In genomic region chr12:56221233-56221756, GRCh38 we compare ENCODE assay signal across 8 cellular contexts. TPM values are rescaled to one million over a fixed set of nuclear protein-coding genes. Genes with fewer than 3 reads are reported as not detected.
A peak's percentile ranks its signal among the peaks of the same experiment; 100 is the strongest.
DNase-seq lines count a peak whose midpoint lies in the region; ATAC-seq and TF ChIP-seq lines count a peak whose summit lies in the region.

No MANE protein-coding gene starts in this region.

- peak; percentile 15 for ATAC-seq in GM19463 (IDR thresholded peaks at IDR 0.05; ENCODE audit: unreplicated experiment)
- peak; percentile 12 for ATAC-seq in activated naive CD8-positive, alpha-beta T cell treated with anti-CD3 and anti-CD28 coated beads, Interleukin-2, amount 50 U/mL, for 24 hours

- peak overlapping the region; percentile 86 for H3K4me3 ChIP-seq in HUES64 (ENCODE audit: low read length)
- peak overlapping the region; percentile 69 for H3K4me3 ChIP-seq in cardiac muscle cell
- H3K4me3 ChIP-seq in trophoblast cell (ENCODE audit: low read depth, low read length), result peak overlapping the region; percentile 79

- peak overlapping the region; percentile 97 for H3K27ac Mint-ChIP-seq in activated naive CD8-positive, alpha-beta T cell treated with anti-CD3 and anti-CD28 coated beads, Interleukin-2, amount 50 U/mL, for 24 hours

- peaks cover 13% of the 10 kb centered on the region for H3K4me1 ChIP-seq in HUES64 (ENCODE audit: insufficient read depth, low read length)
- peaks cover 12% of the 10 kb centered on the region for H3K4me1 ChIP-seq in cardiac muscle cell (ENCODE audit: low read depth)
- peaks cover 2 to 19% of the 10 kb centered on the region in 2 experiments for H3K4me1 ChIP-seq in trophoblast cell (ENCODE audit: control insufficient read depth in 1 of 2, insufficient read depth in 2 of 2, low read length in 2 of 2)

- H4K8ac ChIP-seq in trophoblast cell (ENCODE audit: low read depth, low read length), result peak overlapping the region; percentile 59

- H3K27ac ChIP-seq in HUES64 (ENCODE audit: low read depth, low read length), result peak overlapping the region; percentile 99
- H3K27ac ChIP-seq in cardiac muscle cell, result peak overlapping the region; percentile 98
- peak overlapping the region; percentile 90 for H3K27ac ChIP-seq in trophoblast cell (ENCODE audit: low read depth, low read length)

- peak overlapping the region; percentile 32 for H2AFZ ChIP-seq in trophoblast cell (ENCODE audit: insufficient read depth, low read length, poor library complexity)

- H3K79me2 ChIP-seq in trophoblast cell (ENCODE audit: control insufficient read depth, insufficient read depth, low read length, poor library complexity), result peaks cover 7% of the 10 kb centered on the region

- DNase-seq in Daoy (ENCODE audit: low read depth) (peak; percentile 65), cardiac muscle cell (ENCODE audit: low read depth in 1 of 2, low spot score in 1 of 2) (peak; percentile 88 to 91), trophoblast cell (peak; percentile 34 to 67), activated gamma-delta T cell (lab: John Stamatoyannopoulos, UW) (no peak)
- no peak for DNase-seq in activated naive CD8-positive, alpha-beta T cell treated with anti-CD3 and anti-CD28 coated beads, Interleukin-2, amount 50 U/mL, for 24 hours
- no peak for DNase-seq in stimulated activated CD8-positive, alpha-beta memory T cell treated with anti-CD3 and anti-CD28 coated beads, Interleukin-4, amount 100 ng/mL, for 48 hours

- H3K18ac ChIP-seq in trophoblast cell (ENCODE audit: low read length), result peak overlapping the region; percentile 67

- H3K9me3 Mint-ChIP-seq in activated naive CD8-positive, alpha-beta T cell treated with anti-CD3 and anti-CD28 coated beads, Interleukin-2, amount 50 U/mL, for 24 hours, result no peaks in the 10 kb centered on the region

- H3K9ac ChIP-seq in HUES64 (ENCODE audit: low read depth, low read length) (peak overlapping the region; percentile 84), trophoblast cell (ENCODE audit: low read length) (peak overlapping the region; percentile 79)

- peak overlapping the region; percentile 28 for H4K91ac ChIP-seq in trophoblast cell (ENCODE audit: low read depth, low read length)

- H2BK120ac ChIP-seq in trophoblast cell (ENCODE audit: insufficient read depth, low read length, poor library complexity), result peak overlapping the region; percentile 9

- TF ChIP-seq CTCF in cardiac muscle cell (IDR thresholded peaks at IDR 0.05; ENCODE audit: low read depth, low read length), result no peak

- peak overlapping the region; percentile 38 for H4K12ac ChIP-seq in trophoblast cell (ENCODE audit: low read depth, low read length)

- H3K36me3 Mint-ChIP-seq in activated naive CD8-positive, alpha-beta T cell treated with anti-CD3 and anti-CD28 coated beads, Interleukin-2, amount 50 U/mL, for 24 hours (ENCODE audit: low read depth), result peaks cover 4% of the 10 kb centered on the region

- peak overlapping the region; percentile 95 for H3K4me3 Mint-ChIP-seq in activated naive CD8-positive, alpha-beta T cell treated with anti-CD3 and anti-CD28 coated beads, Interleukin-2, amount 50 U/mL, for 24 hours

- H3K79me1 ChIP-seq in trophoblast cell (ENCODE audit: low read length), result peaks cover 15% of the 10 kb centered on the region

- no peaks in the 10 kb centered on the region for H3K9me3 ChIP-seq in HUES64 (ENCODE audit: insufficient read depth, low read depth, low read length)
- H3K9me3 ChIP-seq in cardiac muscle cell (ENCODE audit: low read depth), result no peaks in the 10 kb centered on the region
- H3K9me3 ChIP-seq in trophoblast cell (ENCODE audit: insufficient read depth, low read depth, low read length), result peaks cover 3% of the 10 kb centered on the region

- WGBS in HUES64, result 0% methylated on average over 21 of the region's 21 CpGs
- no CpG with 5 or more reads among the region's 21 CpGs for WGBS in trophoblast cell (ENCODE audit: extremely low coverage, insufficient coverage, insufficient read length)

- H2AK5ac ChIP-seq in trophoblast cell (ENCODE audit: low read length), result no peak overlapping the region

- peak overlapping the region; percentile 69 for H3K14ac ChIP-seq in trophoblast cell (ENCODE audit: low read length)

- H3K27me3 Mint-ChIP-seq in activated naive CD8-positive, alpha-beta T cell treated with anti-CD3 and anti-CD28 coated beads, Interleukin-2, amount 50 U/mL, for 24 hours, result no peaks in the 10 kb centered on the region

- H3K23ac ChIP-seq in trophoblast cell (ENCODE audit: low read length), result no peak overlapping the region

- no peak overlapping the region for H2BK12ac ChIP-seq in trophoblast cell (ENCODE audit: low read length)

- peaks cover 47% of the 10 kb centered on the region for H3K4me1 Mint-ChIP-seq in activated naive CD8-positive, alpha-beta T cell treated with anti-CD3 and anti-CD28 coated beads, Interleukin-2, amount 50 U/mL, for 24 hours

- peak overlapping the region; percentile 94 for H3K4me2 ChIP-seq in trophoblast cell (ENCODE audit: low read length)

- H3K36me3 ChIP-seq in HUES64 (ENCODE audit: insufficient read depth, low read length), result peaks cover 7% of the 10 kb centered on the region
- peaks cover under 1% of the 10 kb centered on the region for H3K36me3 ChIP-seq in cardiac muscle cell
- peaks cover 3 to 7% of the 10 kb centered on the region in 2 experiments for H3K36me3 ChIP-seq in trophoblast cell (ENCODE audit: control insufficient read depth in 1 of 2, insufficient read depth in 2 of 2, low read length in 2 of 2)

- peak overlapping the region; percentile 31 for H3K4ac ChIP-seq in trophoblast cell (ENCODE audit: low read depth, low read length)

- H3K27me3 ChIP-seq in HUES64 (ENCODE audit: insufficient read depth, low read length) (no peaks in the 10 kb centered on the region), cardiac muscle cell (no peaks in the 10 kb centered on the region), trophoblast cell (ENCODE audit: insufficient read depth, low read length) (no peaks in the 10 kb centered on the region)

- peak overlapping the region; percentile 46 for H2BK5ac ChIP-seq in trophoblast cell (ENCODE audit: low read depth, low read length, poor library complexity)

RNA-seq across cellular contexts. Expression of gene RNF41, which starts 0.4 kb away (rescaled TPM):
- 48.1 and 52.3 TPM in 2 replicates for total RNA-seq in Daoy (2014; rRNA removed; shearing (Covaris generic))
- 38.5 TPM for polyA plus RNA-seq in HUES64 (2013, experiment 1 of 2)
- 37.1 TPM for polyA plus RNA-seq in HUES64 (2013, experiment 2 of 2)
- total RNA-seq in cardiac muscle cell, result 37.2 and 55.7 TPM in 2 replicates
- 17.3 and 21.1 TPM in 2 replicates for polyA plus RNA-seq in cardiac muscle cell
- polyA plus RNA-seq in trophoblast cell (2013), result 31.8 and 33.9 TPM in 2 replicates

RNA-seq across cellular contexts. Expression of gene NABP2, which starts 2.8 kb away (rescaled TPM):
- 77.9 and 78.2 TPM in 2 replicates for total RNA-seq in Daoy (2014; rRNA removed; shearing (Covaris generic))
- 41.1 TPM for polyA plus RNA-seq in HUES64 (2013, experiment 1 of 2)
- polyA plus RNA-seq in HUES64 (2013, experiment 2 of 2), result 40.8 TPM
- 14.8 and 32.0 TPM in 2 replicates for total RNA-seq in cardiac muscle cell
- polyA plus RNA-seq in cardiac muscle cell, result 6.8 and 10.7 TPM in 2 replicates
- 11.4 and 11.9 TPM in 2 replicates for polyA plus RNA-seq in trophoblast cell (2013)

RNA-seq across cellular contexts. Expression of gene SLC39A5, which starts 8.6 kb away (rescaled TPM):
- 0.11 TPM in 1 of 2 replicates, not detected in the other for total RNA-seq in Daoy (2014; rRNA removed; shearing (Covaris generic))
- 0.20 TPM for polyA plus RNA-seq in HUES64 (2013, experiment 1 of 2)
- 0.51 TPM for polyA plus RNA-seq in HUES64 (2013, experiment 2 of 2)
- 0.67 TPM in 1 of 2 replicates, not detected in the other for total RNA-seq in cardiac muscle cell
- 1.0 TPM in 1 of 2 replicates, not detected in the other for polyA plus RNA-seq in cardiac muscle cell
- 0.08 TPM in 1 of 2 replicates, not detected in the other for polyA plus RNA-seq in trophoblast cell (2013)

RNA-seq across cellular contexts. Expression of gene SMARCC2, which starts 32.0 kb away (rescaled TPM):
- 25.6 and 26.1 TPM in 2 replicates for total RNA-seq in Daoy (2014; rRNA removed; shearing (Covaris generic))
- 39.9 TPM for polyA plus RNA-seq in HUES64 (2013, experiment 1 of 2)
- 50.6 TPM for polyA plus RNA-seq in HUES64 (2013, experiment 2 of 2)
- total RNA-seq in cardiac muscle cell, result 69.7 and 94.2 TPM in 2 replicates
- polyA plus RNA-seq in cardiac muscle cell, result 79.6 and 104 TPM in 2 replicates
- 34.7 and 35.1 TPM in 2 replicates for polyA plus RNA-seq in trophoblast cell (2013)

RNA-seq across cellular contexts. Expression of gene ANKRD52, which starts 36.9 kb away (rescaled TPM):
- 9.1 and 9.5 TPM in 2 replicates for total RNA-seq in Daoy (2014; rRNA removed; shearing (Covaris generic))
- 12.9 TPM for polyA plus RNA-seq in HUES64 (2013, experiment 1 of 2)
- polyA plus RNA-seq in HUES64 (2013, experiment 2 of 2), result 14.3 TPM
- 18.0 and 19.3 TPM in 2 replicates for total RNA-seq in cardiac muscle cell
- polyA plus RNA-seq in cardiac muscle cell, result 34.9 and 37.7 TPM in 2 replicates
- polyA plus RNA-seq in trophoblast cell (2013), result 31.0 and 31.4 TPM in 2 replicates

Comparison
In these comparisons a context has a peak if more than half of its experiments do, and no peak if none do; other contexts are left out.
1. DNase-seq: peak in Daoy (single experiment), cardiac muscle cell (2 of 2) and trophoblast cell (2 of 2); none in activated naive CD8-positive, alpha-beta T cell treated with anti-CD3 and anti-CD28 coated beads, Interleukin-2, amount 50 U/mL, for 24 hours (single experiment), activated gamma-delta T cell (single experiment) and stimulated activated CD8-positive, alpha-beta memory T cell treated with anti-CD3 and anti-CD28 coated beads, Interleukin-4, amount 100 ng/mL, for 48 hours (single experiment).
2. Peak in every context shown above with its lines, with median percentiles within 50 percentile points of each other: H3K27ac ChIP-seq and H3K4me3 ChIP-seq.